2 cellular contexts compared by ENCODE assay signal in genomic region chr17:4810696-4811289, GRCh38.
TF ChIP-seq lines count a peak whose summit lies in the region.

No MANE protein-coding gene starts in this region.

TF ChIP-seq in liver, 16 proteins besides CTCF, POLR2A, EP300 and RAD21 (continued from another document):
- no peak for TF ChIP-seq ZBTB33 (IDR thresholded peaks at IDR 0.05)
- TF ChIP-seq SP1 (IDR thresholded peaks at IDR 0.05): no peak
- no peak for TF ChIP-seq ATF3 (IDR thresholded peaks at IDR 0.05)
- TF ChIP-seq REST (IDR thresholded peaks at IDR 0.05): no peak
- no peak for TF ChIP-seq GABPA (IDR thresholded peaks at IDR 0.05 in 1 of 2, conservative IDR thresholded peaks at IDR 0.05 in 1 of 2)
- peak in 1 of 2 donors; percentile 81 for TF ChIP-seq RXRA (IDR thresholded peaks at IDR 0.05)
- TF ChIP-seq YY1 (IDR thresholded peaks at IDR 0.05): no peak
- no peak for TF ChIP-seq HNF4G (IDR thresholded peaks at IDR 0.05)
- peak in 1 of 2 donors; percentile 64 for TF ChIP-seq HNF4A (conservative IDR thresholded peaks at IDR 0.05)

TF ChIP-seq in WTC11, 78 proteins besides CTCF, POLR2A, EP300 and RAD21 (continued from another document):
- TF ChIP-seq AR (CRISPR knock-in tag; IDR thresholded peaks at IDR 0.05) (no peak), TEAD1 (CRISPR knock-in tag; IDR thresholded peaks at IDR 0.05) (no peak), JAZF1 (CRISPR knock-in tag; IDR thresholded peaks at IDR 0.05) (no peak), PRDM15 (CRISPR knock-in tag; IDR thresholded peaks at IDR 0.05) (no peak), TCF7 (CRISPR knock-in tag; IDR thresholded peaks at IDR 0.05; ENCODE audit: low read depth) (no peak), ETV6 (CRISPR knock-in tag; IDR thresholded peaks at IDR 0.05) (no peak), ZNF263 (CRISPR knock-in tag; IDR thresholded peaks at IDR 0.05; ENCODE audit: low read depth) (no peak), NFATC4 (CRISPR knock-in tag; IDR thresholded peaks at IDR 0.05) (no peak), USF1 (CRISPR knock-in tag; IDR thresholded peaks at IDR 0.05) (no peak), FOXP1 (CRISPR knock-in tag; IDR thresholded peaks at IDR 0.05; ENCODE audit: borderline replicate concordance) (no peak)
